ENCODE assay signal across 1 cellular context in genomic region chr2:74833418-74834233, GRCh38.
TF ChIP-seq lines count a peak whose summit lies in the region.

TSS of gene HK2 (plus strand) at chr2:74834127. CDS start at chr2:74834581, 454 bp downstream.

TF ChIP-seq in HepG2, 621 proteins besides CTCF, POLR2A, EP300 and RAD21 (continued from another document and continues in another):
- TF ChIP-seq ZNF280D (CRISPR knock-in tag; IDR thresholded peaks at IDR 0.05): no peak; the same call in 1 of the 2 replicates
- peak; percentile 53 for TF ChIP-seq TEAD3 (CRISPR knock-in tag; optimal IDR thresholded peaks at IDR 0.05; ENCODE audit: borderline replicate concordance)
- TF ChIP-seq, protein P1, sequence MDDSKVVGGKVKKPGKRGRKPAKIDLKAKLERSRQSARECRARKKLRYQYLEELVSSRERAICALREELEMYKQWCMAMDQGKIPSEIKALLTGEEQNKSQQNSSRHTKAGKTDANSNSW (CRISPR knock-in tag; IDR thresholded peaks at IDR 0.05; ENCODE audit: borderline replicate concordance): no peak
- TF ChIP-seq PRPF4 (IDR thresholded peaks at IDR 0.05; ENCODE audit: low read depth, low read length, poor library complexity, severe bottlenecking): no peak
- TF ChIP-seq, protein P2, sequence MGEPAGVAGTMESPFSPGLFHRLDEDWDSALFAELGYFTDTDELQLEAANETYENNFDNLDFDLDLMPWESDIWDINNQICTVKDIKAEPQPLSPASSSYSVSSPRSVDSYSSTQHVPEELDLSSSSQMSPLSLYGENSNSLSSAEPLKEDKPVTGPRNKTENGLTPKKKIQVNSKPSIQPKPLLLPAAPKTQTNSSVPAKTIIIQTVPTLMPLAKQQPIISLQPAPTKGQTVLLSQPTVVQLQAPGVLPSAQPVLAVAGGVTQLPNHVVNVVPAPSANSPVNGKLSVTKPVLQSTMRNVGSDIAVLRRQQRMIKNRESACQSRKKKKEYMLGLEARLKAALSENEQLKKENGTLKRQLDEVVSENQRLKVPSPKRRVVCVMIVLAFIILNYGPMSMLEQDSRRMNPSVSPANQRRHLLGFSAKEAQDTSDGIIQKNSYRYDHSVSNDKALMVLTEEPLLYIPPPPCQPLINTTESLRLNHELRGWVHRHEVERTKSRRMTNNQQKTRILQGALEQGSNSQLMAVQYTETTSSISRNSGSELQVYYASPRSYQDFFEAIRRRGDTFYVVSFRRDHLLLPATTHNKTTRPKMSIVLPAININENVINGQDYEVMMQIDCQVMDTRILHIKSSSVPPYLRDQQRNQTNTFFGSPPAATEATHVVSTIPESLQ (CRISPR knock-in tag; conservative IDR thresholded peaks at IDR 0.05): no peak
- TF ChIP-seq IRX3 (CRISPR knock-in tag; IDR thresholded peaks at IDR 0.05; ENCODE audit: borderline replicate concordance, low read depth): no peak
- TF ChIP-seq, protein P3, sequence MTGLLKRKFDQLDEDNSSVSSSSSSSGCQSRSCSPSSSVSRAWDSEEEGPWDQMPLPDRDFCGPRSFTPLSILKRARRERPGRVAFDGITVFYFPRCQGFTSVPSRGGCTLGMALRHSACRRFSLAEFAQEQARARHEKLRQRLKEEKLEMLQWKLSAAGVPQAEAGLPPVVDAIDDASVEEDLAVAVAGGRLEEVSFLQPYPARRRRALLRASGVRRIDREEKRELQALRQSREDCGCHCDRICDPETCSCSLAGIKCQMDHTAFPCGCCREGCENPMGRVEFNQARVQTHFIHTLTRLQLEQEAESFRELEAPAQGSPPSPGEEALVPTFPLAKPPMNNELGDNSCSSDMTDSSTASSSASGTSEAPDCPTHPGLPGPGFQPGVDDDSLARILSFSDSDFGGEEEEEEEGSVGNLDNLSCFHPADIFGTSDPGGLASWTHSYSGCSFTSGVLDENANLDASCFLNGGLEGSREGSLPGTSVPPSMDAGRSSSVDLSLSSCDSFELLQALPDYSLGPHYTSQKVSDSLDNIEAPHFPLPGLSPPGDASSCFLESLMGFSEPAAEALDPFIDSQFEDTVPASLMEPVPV (CRISPR knock-in tag; IDR thresholded peaks at IDR 0.05): no peak; the same call in 1 of the 2 replicates
- TF ChIP-seq, protein P4, sequence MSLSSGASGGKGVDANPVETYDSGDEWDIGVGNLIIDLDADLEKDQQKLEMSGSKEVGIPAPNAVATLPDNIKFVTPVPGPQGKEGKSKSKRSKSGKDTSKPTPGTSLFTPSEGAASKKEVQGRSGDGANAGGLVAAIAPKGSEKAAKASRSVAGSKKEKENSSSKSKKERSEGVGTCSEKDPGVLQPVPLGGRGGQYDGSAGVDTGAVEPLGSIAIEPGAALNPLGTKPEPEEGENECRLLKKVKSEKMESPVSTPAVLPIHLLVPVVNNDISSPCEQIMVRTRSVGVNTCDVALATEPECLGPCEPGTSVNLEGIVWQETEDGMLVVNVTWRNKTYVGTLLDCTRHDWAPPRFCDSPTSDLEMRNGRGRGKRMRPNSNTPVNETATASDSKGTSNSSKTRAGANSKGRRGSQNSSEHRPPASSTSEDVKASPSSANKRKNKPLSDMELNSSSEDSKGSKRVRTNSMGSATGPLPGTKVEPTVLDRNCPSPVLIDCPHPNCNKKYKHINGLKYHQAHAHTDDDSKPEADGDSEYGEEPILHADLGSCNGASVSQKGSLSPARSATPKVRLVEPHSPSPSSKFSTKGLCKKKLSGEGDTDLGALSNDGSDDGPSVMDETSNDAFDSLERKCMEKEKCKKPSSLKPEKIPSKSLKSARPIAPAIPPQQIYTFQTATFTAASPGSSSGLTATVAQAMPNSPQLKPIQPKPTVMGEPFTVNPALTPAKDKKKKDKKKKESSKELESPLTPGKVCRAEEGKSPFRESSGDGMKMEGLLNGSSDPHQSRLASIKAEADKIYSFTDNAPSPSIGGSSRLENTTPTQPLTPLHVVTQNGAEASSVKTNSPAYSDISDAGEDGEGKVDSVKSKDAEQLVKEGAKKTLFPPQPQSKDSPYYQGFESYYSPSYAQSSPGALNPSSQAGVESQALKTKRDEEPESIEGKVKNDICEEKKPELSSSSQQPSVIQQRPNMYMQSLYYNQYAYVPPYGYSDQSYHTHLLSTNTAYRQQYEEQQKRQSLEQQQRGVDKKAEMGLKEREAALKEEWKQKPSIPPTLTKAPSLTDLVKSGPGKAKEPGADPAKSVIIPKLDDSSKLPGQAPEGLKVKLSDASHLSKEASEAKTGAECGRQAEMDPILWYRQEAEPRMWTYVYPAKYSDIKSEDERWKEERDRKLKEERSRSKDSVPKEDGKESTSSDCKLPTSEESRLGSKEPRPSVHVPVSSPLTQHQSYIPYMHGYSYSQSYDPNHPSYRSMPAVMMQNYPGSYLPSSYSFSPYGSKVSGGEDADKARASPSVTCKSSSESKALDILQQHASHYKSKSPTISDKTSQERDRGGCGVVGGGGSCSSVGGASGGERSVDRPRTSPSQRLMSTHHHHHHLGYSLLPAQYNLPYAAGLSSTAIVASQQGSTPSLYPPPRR (CRISPR knock-in tag; IDR thresholded peaks at IDR 0.05; ENCODE audit: borderline replicate concordance): peak; percentile 72
- TF ChIP-seq ZSCAN21 (CRISPR knock-in tag; IDR thresholded peaks at IDR 0.05; ENCODE audit: borderline replicate concordance): no peak
- no peak for TF ChIP-seq RBM22 (optimal IDR thresholded peaks at IDR 0.05; ENCODE audit: low read length)
- no peak for TF ChIP-seq AHR (CRISPR knock-in tag; IDR thresholded peaks at IDR 0.05)
- no peak; the same call in 1 of the 2 replicates for TF ChIP-seq KMT2A (CRISPR knock-in tag; IDR thresholded peaks at IDR 0.05)
- peak; percentile 10; the same call in 1 of the 2 replicates for TF ChIP-seq KDM5B (CRISPR knock-in tag; IDR thresholded peaks at IDR 0.05; ENCODE audit: borderline replicate concordance)
- peak; percentile 67; the same call in 1 of the 2 replicates for TF ChIP-seq IKZF5 (CRISPR knock-in tag; IDR thresholded peaks at IDR 0.05)
- 0 out of 2 replicates have a peak, but pooled peaks have one; percentile 23 for TF ChIP-seq SATB2 (CRISPR knock-in tag; IDR thresholded peaks at IDR 0.05)
- TF ChIP-seq RXRB (CRISPR knock-in tag; IDR thresholded peaks at IDR 0.05; ENCODE audit: borderline replicate concordance): peak; percentile 51; the same call in 1 of the 2 replicates
- no peak for TF ChIP-seq DNMT3B (CRISPR knock-in tag; conservative IDR thresholded peaks at IDR 0.05)
- no peak for TF ChIP-seq THAP8 (CRISPR knock-in tag; IDR thresholded peaks at IDR 0.05; ENCODE audit: borderline replicate concordance)
- TF ChIP-seq MBD4 (IDR thresholded peaks at IDR 0.05; ENCODE audit: borderline replicate concordance, low read length): no peak
- TF ChIP-seq, protein P5, sequence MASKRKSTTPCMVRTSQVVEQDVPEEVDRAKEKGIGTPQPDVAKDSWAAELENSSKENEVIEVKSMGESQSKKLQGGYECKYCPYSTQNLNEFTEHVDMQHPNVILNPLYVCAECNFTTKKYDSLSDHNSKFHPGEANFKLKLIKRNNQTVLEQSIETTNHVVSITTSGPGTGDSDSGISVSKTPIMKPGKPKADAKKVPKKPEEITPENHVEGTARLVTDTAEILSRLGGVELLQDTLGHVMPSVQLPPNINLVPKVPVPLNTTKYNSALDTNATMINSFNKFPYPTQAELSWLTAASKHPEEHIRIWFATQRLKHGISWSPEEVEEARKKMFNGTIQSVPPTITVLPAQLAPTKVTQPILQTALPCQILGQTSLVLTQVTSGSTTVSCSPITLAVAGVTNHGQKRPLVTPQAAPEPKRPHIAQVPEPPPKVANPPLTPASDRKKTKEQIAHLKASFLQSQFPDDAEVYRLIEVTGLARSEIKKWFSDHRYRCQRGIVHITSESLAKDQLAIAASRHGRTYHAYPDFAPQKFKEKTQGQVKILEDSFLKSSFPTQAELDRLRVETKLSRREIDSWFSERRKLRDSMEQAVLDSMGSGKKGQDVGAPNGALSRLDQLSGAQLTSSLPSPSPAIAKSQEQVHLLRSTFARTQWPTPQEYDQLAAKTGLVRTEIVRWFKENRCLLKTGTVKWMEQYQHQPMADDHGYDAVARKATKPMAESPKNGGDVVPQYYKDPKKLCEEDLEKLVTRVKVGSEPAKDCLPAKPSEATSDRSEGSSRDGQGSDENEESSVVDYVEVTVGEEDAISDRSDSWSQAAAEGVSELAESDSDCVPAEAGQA (IDR thresholded peaks at IDR 0.05; ENCODE audit: low read depth): peak; percentile 34; the same call in 1 of the 2 replicates
- TF ChIP-seq, protein P5 (CRISPR knock-in tag; IDR thresholded peaks at IDR 0.05; ENCODE audit: borderline replicate concordance): no peak
- TF ChIP-seq SMC3 (IDR thresholded peaks at IDR 0.05; ENCODE audit: low read length): no peak
- peak; percentile 14; the same call in 1 of the 2 replicates for TF ChIP-seq ZNF333 (CRISPR knock-in tag; IDR thresholded peaks at IDR 0.05; ENCODE audit: borderline replicate concordance)
- TF ChIP-seq ZNF18 (CRISPR knock-in tag; IDR thresholded peaks at IDR 0.05; ENCODE audit: insufficient replicate concordance): peak; percentile 21
- TF ChIP-seq ZNF251 (CRISPR knock-in tag; IDR thresholded peaks at IDR 0.05): no peak
- no peak for TF ChIP-seq MTA3 (CRISPR knock-in tag; IDR thresholded peaks at IDR 0.05)
- no peak for TF ChIP-seq MAFF (IDR thresholded peaks at IDR 0.05; ENCODE audit: low read depth, low read length)
- TF ChIP-seq SP140L (CRISPR knock-in tag; IDR thresholded peaks at IDR 0.05; ENCODE audit: borderline replicate concordance): 0 out of 2 replicates have a peak, but pooled peaks have one; percentile 13
- TF ChIP-seq NCOR1 (IDR thresholded peaks at IDR 0.05; ENCODE audit: borderline replicate concordance, low read length): no peak
- no peak for TF ChIP-seq ZSCAN5A (CRISPR knock-in tag; IDR thresholded peaks at IDR 0.05; ENCODE audit: borderline replicate concordance)
- TF ChIP-seq ZNF883 (CRISPR knock-in tag; IDR thresholded peaks at IDR 0.05; ENCODE audit: not compliant biosample characterization): no peak
- no peak for TF ChIP-seq ZNF607 (CRISPR knock-in tag; IDR thresholded peaks at IDR 0.05; ENCODE audit: borderline replicate concordance)
